ENCODE assay signal across 18 cellular contexts in the genomic region with DNA sequence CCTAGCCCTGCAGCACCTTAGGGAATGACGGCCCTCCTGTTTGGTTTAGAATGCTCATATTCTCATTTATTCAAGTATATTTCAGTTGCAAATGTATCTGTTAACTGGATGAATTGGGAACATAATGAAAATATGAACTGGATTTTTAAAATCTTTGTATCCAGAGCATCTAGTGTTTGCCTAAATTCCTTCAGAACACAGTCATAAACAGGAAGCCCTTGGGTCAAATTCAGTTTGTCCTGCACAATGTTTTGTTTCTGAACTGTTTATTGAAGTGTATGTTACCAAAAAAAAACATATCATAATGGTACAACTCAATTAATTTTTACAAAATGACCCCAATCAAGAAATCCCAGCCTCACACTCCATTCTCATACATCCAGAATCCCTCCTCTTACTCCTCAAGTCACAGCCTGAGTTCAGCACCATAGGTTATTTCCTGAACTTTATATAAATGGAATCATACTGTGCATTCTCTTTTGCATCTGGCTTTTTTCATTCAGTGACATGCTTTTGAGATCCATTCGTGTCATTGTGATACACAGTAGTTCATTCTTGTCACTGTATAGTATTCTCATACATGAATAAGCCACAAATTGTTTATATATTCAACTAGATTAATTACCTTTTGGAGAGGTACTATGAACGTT. TPM values are rescaled to one million over a fixed set of nuclear protein-coding genes. Genes with fewer than 3 reads are reported as not detected.
A peak's percentile ranks its signal among the peaks of the same experiment; 100 is the strongest.
DNase-seq lines count a peak whose midpoint lies in the region; ATAC-seq, FAIRE-seq and TF ChIP-seq lines count a peak whose summit lies in the region.
"Had no signal": no experiment of that assay in that cellular context is flagged by ENCODE, and none has a peak within 500 bp of the region (broad histone marks: within the 10 kb centered on the region; RNA-seq: fewer than 3 reads in every experiment).

No MANE protein-coding gene starts in this region.

- H3K9me3 ChIP-seq in kidney (ENCODE audit: control insufficient read depth in 1 of 2, low read length in 2 of 2), result no peaks in the 10 kb centered on the region
- H3K9me3 ChIP-seq in tibial artery, result no peaks in the 10 kb centered on the region
- H3K9me3 ChIP-seq in body of pancreas, result no peaks in the 10 kb centered on the region
- H3K9me3 ChIP-seq: BLaER1 treated with 17β-estradiol and CSF1 and Interleukin-3, amounts not matched to agents 10 nM and 100 nM; left lung had no signal

- peaks cover 0 to 3% of the 10 kb centered on the region in 2 donors for H3K4me1 ChIP-seq in kidney (ENCODE audit: control insufficient read depth in 1 of 2, insufficient read depth in 1 of 2, low read depth in 1 of 2, low read length in 2 of 2)
- peaks cover 0 to 85% (median 33%) of the 10 kb centered on the region in 4 donors for H3K4me1 ChIP-seq in tibial artery
- H3K4me1 ChIP-seq in body of pancreas, result peaks cover 7% of the 10 kb centered on the region
- H3K4me1 ChIP-seq: left lung had no signal

- H3K27me3 ChIP-seq in tibial artery, result no peaks in the 10 kb centered on the region
- no peaks in the 10 kb centered on the region for H3K27me3 ChIP-seq in body of pancreas
- H3K27me3 ChIP-seq: BLaER1 treated with 17β-estradiol and CSF1 and Interleukin-3, amounts not matched to agents 10 nM and 100 nM; left lung had no signal

- TF ChIP-seq POLR2A in body of pancreas (IDR thresholded peaks at IDR 0.05), result no peak

- H3K9ac ChIP-seq in kidney (ENCODE audit: low read length in 2 of 2), result no peak overlapping the region
- H3K9ac ChIP-seq: BLaER1 treated with 17β-estradiol and CSF1 and Interleukin-3, amounts not matched to agents 10 nM and 100 nM; KMS-11 had no signal

- H3K27ac ChIP-seq in kidney (ENCODE audit: low read depth in 2 of 2, low read length in 2 of 2) (peak overlapping the region; percentile 7 to 70), tibial artery (peak overlapping the region; percentile 81 to 85), body of pancreas (no peak overlapping the region)
- H3K27ac ChIP-seq: BLaER1 treated with 17β-estradiol and CSF1 and Interleukin-3, amounts not matched to agents 10 nM and 100 nM; KMS-11 had no signal

- H3K36me3 ChIP-seq in kidney (ENCODE audit: control insufficient read depth in 1 of 2, insufficient read depth in 2 of 2, low read length in 2 of 2), result no peaks in the 10 kb centered on the region
- no peaks in the 10 kb centered on the region for H3K36me3 ChIP-seq in tibial artery
- no peaks in the 10 kb centered on the region for H3K36me3 ChIP-seq in body of pancreas (replicated peaks in 1 of 2; ENCODE audit: insufficient read depth in 1 of 2, low read depth in 2 of 2)
- H3K36me3 ChIP-seq: BLaER1 treated with 17β-estradiol and CSF1 and Interleukin-3, amounts not matched to agents 10 nM and 100 nM; left lung had no signal

- WGBS in body of pancreas, 2 donors, result 71 to 80% methylated on average over 3 of the region's 3 CpGs

- H3K4me3 ChIP-seq in choroid plexus epithelial cell (ENCODE audit: low read depth, low read length), result no peak overlapping the region
- H3K4me3 ChIP-seq in kidney (ENCODE audit: low read length in 2 of 2), result no peak overlapping the region
- H3K4me3 ChIP-seq in tibial artery, result no peak overlapping the region
- no peak overlapping the region for H3K4me3 ChIP-seq in body of pancreas
- H3K4me3 ChIP-seq: BLaER1 treated with 17β-estradiol and CSF1 and Interleukin-3, amounts not matched to agents 10 nM and 100 nM; left lung had no signal

- TF ChIP-seq CTCF in choroid plexus epithelial cell (conservative IDR thresholded peaks at IDR 0.05; ENCODE audit: low read depth, low read length) (no peak), kidney (IDR thresholded peaks at IDR 0.05; ENCODE audit: borderline replicate concordance, extremely low read depth, insufficient read depth) (no peak), tibial artery (IDR thresholded peaks at IDR 0.05) (no peak), body of pancreas (IDR thresholded peaks at IDR 0.05) (no peak)

- FAIRE-seq in kidney (lab: Jason Lieb, UNC) (no peak), GM19239 (lab: Jason Lieb, UNC) (no peak)
- FAIRE-seq: GM18507, TTC549 had no signal

- ATAC-seq in body of pancreas (no peak), HG03520 (IDR thresholded peaks at IDR 0.05; ENCODE audit: unreplicated experiment) (no peak)
- ATAC-seq: esophagus mucosa, left lung had no signal

- DNase-seq in M059J (ENCODE audit: low read depth) (peak; percentile 37), choroid plexus epithelial cell (ENCODE audit: low read depth) (peak; percentile 70), kidney (no peak), tibial artery (no peak), GM19239 (ENCODE audit: insufficient read length, low spot score) (no peak), body of pancreas (no peak)
- DNase-seq: activated T-cell treated with anti-CD3 and anti-CD28 coated beads, Interleukin-2, amount 50 U/mL, for 48 hours; cortex of kidney; left lung; NCI-H1436 treated with DMSO at 0.1 percent for 48 hours; NCI-H446 had no signal

- intact Hi-C loops in kidney (cut with DNase I) (no loop called here), tibial artery (cut with DNase I; ENCODE audit: low total_unique reads) (no loop called here), body of pancreas (cut with DNase I) (no loop called here)

RNA-seq across cellular contexts. Expression of gene ASPN, which starts 1.7 kb away (rescaled TPM):
- 0.07 TPM in 1 of 2 replicates, not detected in the other for total RNA-seq in M059J (2014; rRNA removed; shearing (Covaris generic))
- total RNA-seq in kidney (1.5 TPM), body of pancreas (10 to 100 TPM in 1 of 2 donors, 1 to 10 TPM in 1; 3.6 to 13.5 TPM)
- polyA plus RNA-seq in kidney (ENCODE audit: insufficient read depth, low read depth, low replicate concordance), result 3.2 TPM
- total RNA-seq: progenitor cell of endocrine pancreas had no signal

RNA-seq across cellular contexts. Expression of gene ECM2, which starts 51.8 kb away (rescaled TPM):
- 0.47 and 1.0 TPM in 2 replicates for total RNA-seq in M059J (2014; rRNA removed; shearing (Covaris generic))
- total RNA-seq in kidney (7.6 TPM), body of pancreas (1 to 10 TPM; 6.5 to 8.2 TPM)
- polyA plus RNA-seq in kidney (ENCODE audit: insufficient read depth, low read depth, low replicate concordance), result 5.5 TPM

RNA-seq across cellular contexts. Expression of gene OMD, which starts 59.8 kb away (rescaled TPM):
- total RNA-seq in M059J (2014; rRNA removed; shearing (Covaris generic)), result not detected in 2 replicates
- total RNA-seq in kidney (3.2 TPM), body of pancreas (1 to 10 TPM in 1 of 2 donors, under 1 TPM in 1; 0.33 to 4.9 TPM)
- polyA plus RNA-seq in kidney (ENCODE audit: insufficient read depth, low read depth, low replicate concordance), result 0.52 TPM
- total RNA-seq: progenitor cell of endocrine pancreas had no signal

Comparison
In these comparisons a context has a peak if more than half of its experiments do, and no peak if none do; other contexts are left out.
1. DNase-seq: peak in M059J (single experiment) and choroid plexus epithelial cell (single experiment); none in kidney (single experiment), tibial artery (0 of 2), GM19239 (single experiment) and body of pancreas (0 of 4).
2. H3K27ac ChIP-seq: peak in kidney (2 of 2) and tibial artery (2 of 2); none in body of pancreas (0 of 4).